ENCODE assay signal across 1 cellular context in genomic region chr2:219399716-219400478, GRCh38.
TF ChIP-seq lines count a peak whose summit lies in the region.

No MANE protein-coding gene starts in this region.

TF ChIP-seq in H1, 55 proteins besides CTCF, POLR2A, EP300 and RAD21:
- no peak for TF ChIP-seq KDM4A (IDR thresholded peaks at IDR 0.05; ENCODE audit: low read depth, low read length, severe bottlenecking)
- no peak for TF ChIP-seq BACH1 (IDR thresholded peaks at IDR 0.05; ENCODE audit: low read length)
- no peak for TF ChIP-seq GTF2F1 (IDR thresholded peaks at IDR 0.05; ENCODE audit: borderline replicate concordance, low read depth, low read length)
- no peak for TF ChIP-seq YY1 (IDR thresholded peaks at IDR 0.05; ENCODE audit: low read depth, low read length)
- TF ChIP-seq, protein P1, sequence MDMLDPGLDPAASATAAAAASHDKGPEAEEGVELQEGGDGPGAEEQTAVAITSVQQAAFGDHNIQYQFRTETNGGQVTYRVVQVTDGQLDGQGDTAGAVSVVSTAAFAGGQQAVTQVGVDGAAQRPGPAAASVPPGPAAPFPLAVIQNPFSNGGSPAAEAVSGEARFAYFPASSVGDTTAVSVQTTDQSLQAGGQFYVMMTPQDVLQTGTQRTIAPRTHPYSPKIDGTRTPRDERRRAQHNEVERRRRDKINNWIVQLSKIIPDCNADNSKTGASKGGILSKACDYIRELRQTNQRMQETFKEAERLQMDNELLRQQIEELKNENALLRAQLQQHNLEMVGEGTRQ (IDR thresholded peaks at IDR 0.05; ENCODE audit: low read length), result no peak
- no peak for TF ChIP-seq PHF8 (conservative IDR thresholded peaks at IDR 0.05; ENCODE audit: low read depth, low read length)
- no peak for TF ChIP-seq EZH2 (IDR thresholded peaks at IDR 0.05; ENCODE audit: low read depth, low read length, severe bottlenecking)
- TF ChIP-seq NANOG (IDR thresholded peaks at IDR 0.05; ENCODE audit: insufficient read depth, low read depth, low read length, poor library complexity, severe bottlenecking), result no peak
- TF ChIP-seq TAF1 (IDR thresholded peaks at IDR 0.05; ENCODE audit: low read depth, low read length), result no peak
- no peak for TF ChIP-seq EGR1 (IDR thresholded peaks at IDR 0.05; ENCODE audit: borderline replicate concordance, low read depth, low read length)
- no peak for TF ChIP-seq SRF (IDR thresholded peaks at IDR 0.05; ENCODE audit: low read depth, low read length)
- no peak for TF ChIP-seq TEAD4 (IDR thresholded peaks at IDR 0.05; ENCODE audit: low read depth, low read length)
- no peak for TF ChIP-seq FOSL1 (IDR thresholded peaks at IDR 0.05; ENCODE audit: insufficient read depth, low read depth, low read length)
- TF ChIP-seq SP2 (IDR thresholded peaks at IDR 0.05; ENCODE audit: low read length), result no peak
- TF ChIP-seq HDAC6 (IDR thresholded peaks at IDR 0.05; ENCODE audit: low read depth, low read length), result no peak
- no peak for TF ChIP-seq E2F6 (IDR thresholded peaks at IDR 0.05)
